9 cellular contexts compared by ENCODE assay signal in genomic region chr10:31426425-31426824, GRCh38.
DNase-seq lines count a peak whose midpoint lies in the region; ATAC-seq and TF ChIP-seq lines count a peak whose summit lies in the region.
"Had no signal": no experiment of that assay in that cellular context is flagged by ENCODE, and none has a peak within 500 bp of the region (broad histone marks: within the 10 kb centered on the region; RNA-seq: fewer than 3 reads in every experiment).

No MANE protein-coding gene starts in this region.

- no peaks in the 10 kb centered on the region for H3K27me3 Mint-ChIP-seq in type B pancreatic cell

- no peaks in the 10 kb centered on the region for H3K4me1 Mint-ChIP-seq in type B pancreatic cell (ENCODE audit: unreplicated experiment)

- H3K4me1 ChIP-seq in HAP-1 = peaks cover 12% of the 10 kb centered on the region
- H3K4me1 ChIP-seq: Peyer's patch had no signal

- H3K4me3 ChIP-seq in MG63 (no peak overlapping the region), epithelial cell of esophagus (ENCODE audit: low read length) (no peak overlapping the region), HAP-1 (no peak overlapping the region)
- H3K4me3 ChIP-seq: Peyer's patch had no signal

- ATAC-seq in GM21723 (IDR thresholded peaks at IDR 0.05; ENCODE audit: unreplicated experiment) = no peak
- ATAC-seq in HG03442 (IDR thresholded peaks at IDR 0.05; ENCODE audit: unreplicated experiment) = no peak

- H3K36me3 ChIP-seq in MG63 = peaks cover 12% of the 10 kb centered on the region
- H3K36me3 ChIP-seq in HAP-1 (replicated peaks) = no peaks in the 10 kb centered on the region
- H3K36me3 ChIP-seq: Peyer's patch had no signal

- H3K9me3 ChIP-seq in MG63 (peaks cover 25% of the 10 kb centered on the region), HAP-1 (no peaks in the 10 kb centered on the region)
- H3K9me3 ChIP-seq: Peyer's patch had no signal

- H3K27ac Mint-ChIP-seq in type B pancreatic cell = no peak overlapping the region

- TF ChIP-seq CTCF in epithelial cell of esophagus (IDR thresholded peaks at IDR 0.05; ENCODE audit: insufficient read depth, low read depth, low read length, missing control alignments) = no peak
- TF ChIP-seq CTCF in type B pancreatic cell (conservative IDR thresholded peaks at IDR 0.05) = no peak

- in situ Hi-C loops in HAP-1 (cut with MboI; ENCODE audit: low sequenced_read_pairs) = no loop called here

- H3K27me3 ChIP-seq in MG63 (no peaks in the 10 kb centered on the region), HAP-1 (ENCODE audit: low read depth) (no peaks in the 10 kb centered on the region)
- H3K27me3 ChIP-seq: Peyer's patch had no signal

- H3K9me3 Mint-ChIP-seq in type B pancreatic cell = peaks cover 10% of the 10 kb centered on the region

- no peaks in the 10 kb centered on the region for H3K36me3 Mint-ChIP-seq in type B pancreatic cell

- peak; percentile 26 for DNase-seq in D341Med (ENCODE audit: low spot score)
- peak; percentile 32 for DNase-seq in MG63
- DNase-seq in epithelial cell of esophagus (ENCODE audit: low read depth) = peak; percentile 24
- peak; percentile 66 for DNase-seq in non-pigmented ciliary epithelial cell (ENCODE audit: low read depth)
- no peak for DNase-seq in type B pancreatic cell (ENCODE audit: extremely low spot score, unreplicated experiment)
- no peak for DNase-seq in HAP-1 (ENCODE audit: low spot score in 2 of 2)
- DNase-seq: Peyer's patch had no signal

- H3K4me3 Mint-ChIP-seq in type B pancreatic cell = no peak overlapping the region

Comparison
In these comparisons a context has a peak if more than half of its experiments do, and no peak if none do; other contexts are left out.
1. DNase-seq: peak in D341Med (single experiment), MG63 (single experiment), epithelial cell of esophagus (single experiment) and non-pigmented ciliary epithelial cell (single experiment); none in type B pancreatic cell (single experiment) and HAP-1 (0 of 2).